In the genomic region with DNA sequence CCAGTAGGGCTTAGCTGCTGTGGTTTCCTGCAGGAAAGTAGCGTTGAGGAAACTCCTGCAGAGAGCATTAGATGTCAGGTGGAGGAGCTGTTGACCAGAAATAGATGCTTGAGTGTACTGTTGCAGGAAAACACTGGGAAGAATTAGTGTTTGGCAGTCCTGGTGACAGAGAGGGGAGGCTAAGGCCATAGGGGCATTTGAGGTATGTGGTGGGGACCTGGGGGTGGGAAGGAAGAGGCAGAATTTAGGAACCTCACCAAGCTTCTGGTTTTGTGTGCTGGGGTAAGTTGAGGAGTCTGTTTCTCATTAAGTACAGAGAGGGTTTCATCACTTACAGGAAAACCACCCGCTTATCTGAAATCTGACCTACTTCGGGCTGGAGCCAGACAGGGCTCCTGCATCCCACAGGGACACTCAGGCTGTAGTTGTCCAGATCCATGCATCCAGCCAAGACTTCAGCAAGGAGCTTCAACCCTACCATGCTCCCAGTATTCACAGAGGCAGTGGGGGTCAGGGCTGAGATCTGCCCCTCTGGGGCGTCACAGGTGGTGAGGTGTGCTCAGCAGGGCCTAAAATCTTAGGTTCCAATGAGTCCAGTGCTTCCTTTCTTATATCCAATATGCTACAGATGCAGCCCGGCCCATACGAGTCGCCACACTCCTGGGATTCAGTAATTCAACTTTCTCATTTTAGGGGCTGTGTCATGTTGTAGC, we compare ENCODE assay signal across 8 cellular contexts. TPM values are rescaled to one million over a fixed set of nuclear protein-coding genes. Genes with fewer than 3 reads are reported as not detected.
DNase-seq lines count a peak whose midpoint lies in the region; ATAC-seq and TF ChIP-seq lines count a peak whose summit lies in the region.

No MANE protein-coding gene starts in this region.

- H3K4me1 Mint-ChIP-seq in activated T-helper 1 cell treated with anti-CD3 and anti-CD28 coated beads, Interleukin-12 subunit alpha, Interleukin-12 subunit beta, Interleukin-2, Interleukin-4 antibody, amounts not matched to agents 30 ng/mL and 10 ng/mL and 1 ng/mL, durations not matched to agents 14 hours and 24 hours and 36 hours (ENCODE audit: low read depth), result peaks cover 57% of the 10 kb centered on the region
- peaks cover 16% of the 10 kb centered on the region for H3K4me1 Mint-ChIP-seq in glutamatergic neuron (ENCODE audit: low read depth, unreplicated experiment)

- intact Hi-C loops in activated T-helper 1 cell treated with anti-CD3 and anti-CD28 coated beads, Interleukin-12 subunit alpha, Interleukin-12 subunit beta, Interleukin-2, Interleukin-4 antibody, amounts not matched to agents 30 ng/mL and 10 ng/mL and 1 ng/mL, durations not matched to agents 14 hours and 24 hours and 36 hours (cut with micrococcal nuclease), result loop anchor here (1.0 kb wide), 1 partner anchor 59 kb away; the partner anchor contains the start of gene NTRK1
- intact Hi-C loops in left cardiac atrium (cut with DNase I), result no loop called here

- no peak overlapping the region for H3K4me3 ChIP-seq in AG09309 (ENCODE audit: control insufficient read depth, low read depth, low read length)

- H3K27me3 Mint-ChIP-seq in activated T-helper 1 cell treated with anti-CD3 and anti-CD28 coated beads, Interleukin-12 subunit alpha, Interleukin-12 subunit beta, Interleukin-2, Interleukin-4 antibody, amounts not matched to agents 30 ng/mL and 10 ng/mL and 1 ng/mL, durations not matched to agents 14 hours and 24 hours and 36 hours (ENCODE audit: insufficient read depth), result no peaks in the 10 kb centered on the region
- H3K27me3 Mint-ChIP-seq in glutamatergic neuron (ENCODE audit: unreplicated experiment), result peaks cover 4% of the 10 kb centered on the region

- peak; percentile 56 for TF ChIP-seq CTCF in AG09309 (IDR thresholded peaks at IDR 0.05; ENCODE audit: control insufficient read depth, insufficient read depth, low read depth, low read length, missing control alignments)
- no peak for TF ChIP-seq CTCF in glutamatergic neuron (IDR thresholded peaks at IDR 0.05; ENCODE audit: partially characterized antibody, unreplicated experiment)

- ATAC-seq in left cardiac atrium (peak; percentile 66 to 70), HG02885 (IDR thresholded peaks at IDR 0.05; ENCODE audit: poor library complexity, unreplicated experiment) (no peak)

- peak overlapping the region; percentile 64 for H3K27ac Mint-ChIP-seq in activated T-helper 1 cell treated with anti-CD3 and anti-CD28 coated beads, Interleukin-12 subunit alpha, Interleukin-12 subunit beta, Interleukin-2, Interleukin-4 antibody, amounts not matched to agents 30 ng/mL and 10 ng/mL and 1 ng/mL, durations not matched to agents 14 hours and 24 hours and 36 hours
- H3K27ac Mint-ChIP-seq in glutamatergic neuron (ENCODE audit: unreplicated experiment), result no peak overlapping the region

- DNase-seq in AG09309 (ENCODE audit: low read depth), result peak; percentile 95
- DNase-seq in GM04503 (ENCODE audit: low read depth), result peak; percentile 82
- DNase-seq in activated T-helper 1 cell treated with anti-CD3 and anti-CD28 coated beads, Interleukin-12 subunit alpha, Interleukin-12 subunit beta, Interleukin-2, Interleukin-4 antibody, amounts not matched to agents 30 ng/mL and 10 ng/mL and 1 ng/mL, durations not matched to agents 14 hours and 24 hours and 36 hours (ENCODE audit: low spot score), result no peak
- no peak for DNase-seq in left cardiac atrium
- DNase-seq in NK-92 (lab: John Stamatoyannopoulos, UW; ENCODE audit: unreplicated experiment), result no peak
- no peak for DNase-seq in glomerular visceral epithelial cell (ENCODE audit: extremely low spot score)
- no peak for DNase-seq in glutamatergic neuron

- peak overlapping the region; percentile 0 for H3K4me3 Mint-ChIP-seq in activated T-helper 1 cell treated with anti-CD3 and anti-CD28 coated beads, Interleukin-12 subunit alpha, Interleukin-12 subunit beta, Interleukin-2, Interleukin-4 antibody, amounts not matched to agents 30 ng/mL and 10 ng/mL and 1 ng/mL, durations not matched to agents 14 hours and 24 hours and 36 hours
- no peak overlapping the region for H3K4me3 Mint-ChIP-seq in glutamatergic neuron (ENCODE audit: unreplicated experiment)

- H3K9me3 Mint-ChIP-seq in activated T-helper 1 cell treated with anti-CD3 and anti-CD28 coated beads, Interleukin-12 subunit alpha, Interleukin-12 subunit beta, Interleukin-2, Interleukin-4 antibody, amounts not matched to agents 30 ng/mL and 10 ng/mL and 1 ng/mL, durations not matched to agents 14 hours and 24 hours and 36 hours, result no peaks in the 10 kb centered on the region
- no peaks in the 10 kb centered on the region for H3K9me3 Mint-ChIP-seq in glutamatergic neuron (ENCODE audit: unreplicated experiment)

- peaks cover 37% of the 10 kb centered on the region for H3K36me3 Mint-ChIP-seq in activated T-helper 1 cell treated with anti-CD3 and anti-CD28 coated beads, Interleukin-12 subunit alpha, Interleukin-12 subunit beta, Interleukin-2, Interleukin-4 antibody, amounts not matched to agents 30 ng/mL and 10 ng/mL and 1 ng/mL, durations not matched to agents 14 hours and 24 hours and 36 hours (ENCODE audit: low read depth)
- no peaks in the 10 kb centered on the region for H3K36me3 Mint-ChIP-seq in glutamatergic neuron (ENCODE audit: unreplicated experiment)

RNA-seq across cellular contexts. Expression of gene SH2D2A, which starts 15.1 kb away (rescaled TPM):
- total RNA-seq in activated T-helper 1 cell treated with anti-CD3 and anti-CD28 coated beads, Interleukin-12 subunit alpha, Interleukin-12 subunit beta, Interleukin-2, Interleukin-4 antibody, amounts not matched to agents 30 ng/mL and 10 ng/mL and 1 ng/mL, durations not matched to agents 14 hours and 24 hours and 36 hours, result 283 and 286 TPM in 2 replicates
- total RNA-seq in left cardiac atrium (1 to 10 TPM; 1.1 to 2.8 TPM), glutamatergic neuron (ENCODE audit: unreplicated experiment) (0.86 TPM)

RNA-seq across cellular contexts. Expression of gene PRCC, which starts 34.2 kb away (rescaled TPM):
- 117 TPM in 2 replicates for total RNA-seq in activated T-helper 1 cell treated with anti-CD3 and anti-CD28 coated beads, Interleukin-12 subunit alpha, Interleukin-12 subunit beta, Interleukin-2, Interleukin-4 antibody, amounts not matched to agents 30 ng/mL and 10 ng/mL and 1 ng/mL, durations not matched to agents 14 hours and 24 hours and 36 hours
- total RNA-seq in left cardiac atrium (10 to 100 TPM; 32.0 to 46.2 TPM), glutamatergic neuron (ENCODE audit: unreplicated experiment) (88.8 TPM)

RNA-seq across cellular contexts. Expression of gene HDGF, which starts 50.1 kb away (rescaled TPM):
- total RNA-seq in activated T-helper 1 cell treated with anti-CD3 and anti-CD28 coated beads, Interleukin-12 subunit alpha, Interleukin-12 subunit beta, Interleukin-2, Interleukin-4 antibody, amounts not matched to agents 30 ng/mL and 10 ng/mL and 1 ng/mL, durations not matched to agents 14 hours and 24 hours and 36 hours, result 371 and 374 TPM in 2 replicates
- 100 to 1,000 TPM; 139 to 156 TPM for total RNA-seq in left cardiac atrium
- total RNA-seq in glutamatergic neuron (ENCODE audit: unreplicated experiment), result 147 TPM

RNA-seq across cellular contexts. Expression of gene INSRR, which starts 57.4 kb away (rescaled TPM):
- 0.65 and 0.78 TPM in 2 replicates for total RNA-seq in activated T-helper 1 cell treated with anti-CD3 and anti-CD28 coated beads, Interleukin-12 subunit alpha, Interleukin-12 subunit beta, Interleukin-2, Interleukin-4 antibody, amounts not matched to agents 30 ng/mL and 10 ng/mL and 1 ng/mL, durations not matched to agents 14 hours and 24 hours and 36 hours
- total RNA-seq in left cardiac atrium (under 1 TPM; 0.05 to 0.12 TPM), glutamatergic neuron (ENCODE audit: unreplicated experiment) (6.9 TPM)

RNA-seq across cellular contexts. Expression of gene NTRK1, which starts 59.1 kb away (rescaled TPM):
- 49.1 and 49.8 TPM in 2 replicates for total RNA-seq in activated T-helper 1 cell treated with anti-CD3 and anti-CD28 coated beads, Interleukin-12 subunit alpha, Interleukin-12 subunit beta, Interleukin-2, Interleukin-4 antibody, amounts not matched to agents 30 ng/mL and 10 ng/mL and 1 ng/mL, durations not matched to agents 14 hours and 24 hours and 36 hours
- total RNA-seq in left cardiac atrium (1 to 10 TPM; 2.1 to 2.5 TPM), glutamatergic neuron (ENCODE audit: unreplicated experiment) (296 TPM)

Comparison
In these comparisons a context has a peak if more than half of its experiments do, and no peak if none do; other contexts are left out.
1. DNase-seq: peak in AG09309 (single experiment) and GM04503 (single experiment); none in activated T-helper 1 cell treated with anti-CD3 and anti-CD28 coated beads, Interleukin-12 subunit alpha, Interleukin-12 subunit beta, Interleukin-2, Interleukin-4 antibody, amounts not matched to agents 30 ng/mL and 10 ng/mL and 1 ng/mL, durations not matched to agents 14 hours and 24 hours and 36 hours (single experiment), left cardiac atrium (single experiment), NK-92 (single experiment), glomerular visceral epithelial cell (single experiment) and glutamatergic neuron (single experiment).
2. RNA of gene SH2D2A, which starts 15.1 kb away (total RNA-seq): 283 to 286 TPM in activated T-helper 1 cell treated with anti-CD3 and anti-CD28 coated beads, Interleukin-12 subunit alpha, Interleukin-12 subunit beta, Interleukin-2, Interleukin-4 antibody, amounts not matched to agents 30 ng/mL and 10 ng/mL and 1 ng/mL, durations not matched to agents 14 hours and 24 hours and 36 hours; 1.1 to 2.8 TPM in left cardiac atrium and 0.86 TPM in glutamatergic neuron (single experiment); every median in the first group is over 10 times any median in the second.